In genomic region chr2:232698552-232699091, GRCh38 we compare ENCODE assay signal across 10 cellular contexts. TPM values are rescaled to one million over a fixed set of nuclear protein-coding genes. Genes with fewer than 3 reads are reported as not detected.
DNase-seq lines count a peak whose midpoint lies in the region; ATAC-seq and TF ChIP-seq lines count a peak whose summit lies in the region.
"Had no signal": no experiment of that assay in that cellular context is flagged by ENCODE, and none has a peak within 500 bp of the region (broad histone marks: within the 10 kb centered on the region; RNA-seq: fewer than 3 reads in every experiment).

No MANE protein-coding gene starts in this region.

- DNase-seq in Calu3 = no peak
- DNase-seq in osteoblast (ENCODE audit: insufficient read length, low spot score, missing footprints) = no peak
- no peak for DNase-seq in kidney tubule cell (ENCODE audit: low spot score)
- DNase-seq in UCSD-AML1 (lab: John Stamatoyannopoulos, UW; ENCODE audit: unreplicated experiment) = no peak
- no peak for DNase-seq in HuH-7 (ENCODE audit: low spot score)
- DNase-seq: activated gamma-delta T cell treated with Interleukin-2 at 50 U/mL for 16 hours, NCI-H146 had no signal

- peak overlapping the region; percentile 94 for H3K4me3 Mint-ChIP-seq in Calu3 (ENCODE audit: low read depth, unreplicated experiment)

- H4K20me1 ChIP-seq in OCI-LY1 (ENCODE audit: insufficient read depth, low read length) (no peaks in the 10 kb centered on the region), osteoblast (ENCODE audit: insufficient read depth, low read length) (peaks cover 39% of the 10 kb centered on the region)

- no peaks in the 10 kb centered on the region for H3K9me2 ChIP-seq in OCI-LY1 (ENCODE audit: low read depth, low read length)

- no peaks in the 10 kb centered on the region for H3K9me3 ChIP-seq in OCI-LY1 (ENCODE audit: low read length)
- H3K9me3 ChIP-seq in endocrine pancreas (ENCODE audit: control insufficient read depth, low read length) = no peaks in the 10 kb centered on the region
- H3K9me3 ChIP-seq in osteoblast (ENCODE audit: low read depth, low read length) = no peaks in the 10 kb centered on the region

- CTCF ChIA-PET in Calu3 (lab: Charles Lee) = interaction anchor here (1.7 kb wide), 1 partner anchor 31 kb away, joined by 3 read pairs; no protein-coding TSS in a partner anchor

- H3K4me3 ChIP-seq in OCI-LY1 (ENCODE audit: low read depth, low read length, poor library complexity, severe bottlenecking) (peak overlapping the region; percentile 98), endocrine pancreas (ENCODE audit: control insufficient read depth, insufficient read depth, low read length) (peak overlapping the region; percentile 98), osteoblast (ENCODE audit: insufficient read depth, low read length) (peak overlapping the region; percentile 88)

- H3K36me3 Mint-ChIP-seq in Calu3 (ENCODE audit: insufficient read depth, unreplicated experiment) = peaks cover 35% of the 10 kb centered on the region

- H3K27me3 Mint-ChIP-seq in Calu3 (ENCODE audit: unreplicated experiment) = no peaks in the 10 kb centered on the region

- H3K79me2 ChIP-seq in OCI-LY1 (ENCODE audit: insufficient read depth, low read length) (peaks cover 45% of the 10 kb centered on the region), osteoblast (ENCODE audit: insufficient read depth, low read length) (peaks cover 65% of the 10 kb centered on the region)

- H3K36me3 ChIP-seq in OCI-LY1 (ENCODE audit: insufficient read depth, low read length) (peaks cover 28% of the 10 kb centered on the region), endocrine pancreas (ENCODE audit: control insufficient read depth, insufficient read depth, low read length) (no peaks in the 10 kb centered on the region), osteoblast (ENCODE audit: insufficient read depth, low read length) (no peaks in the 10 kb centered on the region)

- H3K27ac ChIP-seq in OCI-LY1 (ENCODE audit: low read depth, low read length, poor library complexity, severe bottlenecking) (no peak overlapping the region), osteoblast (ENCODE audit: low read depth, low read length) (peak overlapping the region; percentile 74)

- no peak for TF ChIP-seq CTCF in Calu3 (IDR thresholded peaks at IDR 0.05; ENCODE audit: unreplicated experiment)
- TF ChIP-seq CTCF in OCI-LY1 (IDR thresholded peaks at IDR 0.05; ENCODE audit: low read length) = no peak
- no peak for TF ChIP-seq CTCF in osteoblast (IDR thresholded peaks at IDR 0.05; ENCODE audit: extremely low read depth, low read depth, low read length)

- no peaks in the 10 kb centered on the region for H3F3A ChIP-seq in OCI-LY1 (ENCODE audit: insufficient read depth, low read length)

- intact Hi-C loops in Calu3 (cut with micrococcal nuclease; ENCODE audit: unreplicated experiment) = no loop called here

- no peak overlapping the region for H2AFZ ChIP-seq in OCI-LY1 (ENCODE audit: low read length)
- no peak overlapping the region for H2AFZ ChIP-seq in osteoblast (ENCODE audit: low read length)

- H3K9me3 Mint-ChIP-seq in Calu3 (ENCODE audit: low read depth, unreplicated experiment) = no peaks in the 10 kb centered on the region

- H3K27me3 ChIP-seq in OCI-LY1 (ENCODE audit: insufficient read depth, low read length) = no peaks in the 10 kb centered on the region
- H3K27me3 ChIP-seq in endocrine pancreas (ENCODE audit: control insufficient read depth, insufficient read depth, low read length) = no peaks in the 10 kb centered on the region
- H3K27me3 ChIP-seq in osteoblast (ENCODE audit: insufficient read depth, low read length) = no peaks in the 10 kb centered on the region

- TSS peak; percentile 64 for BruUV-seq in Calu3 (replicated peaks; lab: Mats Ljungman, UMichigan)

- H3K4me2 ChIP-seq in OCI-LY1 (ENCODE audit: low read length) (peak overlapping the region; percentile 75), osteoblast (ENCODE audit: insufficient read depth, low read length) (peak overlapping the region; percentile 79)

- H3K4me1 ChIP-seq in OCI-LY1 (ENCODE audit: insufficient read depth, low read length, severe bottlenecking) (peaks cover 25% of the 10 kb centered on the region), endocrine pancreas (ENCODE audit: control insufficient read depth, insufficient read depth, low read length) (peaks cover 22% of the 10 kb centered on the region), osteoblast (ENCODE audit: insufficient read depth, low read length) (peaks cover 22% of the 10 kb centered on the region)

- peak overlapping the region; percentile 84 for H3K27ac Mint-ChIP-seq in Calu3 (ENCODE audit: unreplicated experiment)

- H3K9ac ChIP-seq in OCI-LY1 (ENCODE audit: low read length) = peak overlapping the region; percentile 96
- H3K9ac ChIP-seq in endocrine pancreas (ENCODE audit: control insufficient read depth, insufficient read depth, low read length) = no peak overlapping the region

- peaks cover 26% of the 10 kb centered on the region for H3K4me1 Mint-ChIP-seq in Calu3 (ENCODE audit: low read depth, unreplicated experiment)

- ATAC-seq in HG03342 (IDR thresholded peaks at IDR 0.05; ENCODE audit: unreplicated experiment) = no peak

RNA-seq across cellular contexts. Expression of gene GIGYF2, which starts 1.5 kb away (rescaled TPM):
- total RNA-seq in Calu3 (2022) = 70.0 and 72.2 TPM in 2 replicates
- total RNA-seq in osteoblast = 57.2 and 60.7 TPM in 2 replicates
